ENCODE assay signal across 1 cellular context in the genomic region with DNA sequence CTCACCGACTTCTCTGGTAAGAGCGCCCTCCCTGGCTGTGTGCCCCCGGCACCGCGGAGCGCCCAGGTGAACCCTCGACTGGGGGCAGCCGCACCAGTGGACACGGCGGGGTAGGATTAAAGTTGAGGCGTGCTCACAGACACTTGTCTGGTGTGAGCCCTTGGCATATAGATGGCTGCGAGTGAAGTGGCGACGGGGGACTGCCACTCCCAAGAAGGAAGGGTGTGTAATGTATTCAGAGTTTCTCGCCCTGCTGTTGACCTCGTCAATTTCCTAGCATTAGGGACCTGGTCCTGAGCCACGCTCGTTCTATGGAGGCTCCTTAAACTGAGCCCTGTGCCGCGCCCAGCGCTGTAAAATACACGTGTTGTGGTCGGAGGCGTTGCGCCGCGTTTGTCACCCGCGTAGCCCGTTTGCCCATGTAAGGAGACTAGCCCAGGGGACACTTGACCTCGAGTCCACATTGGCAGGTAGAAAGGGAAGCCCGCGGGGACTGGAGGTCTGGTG.
TF ChIP-seq lines count a peak whose summit lies in the region.

No MANE protein-coding gene starts in this region.

TF ChIP-seq in GM23338, 12 proteins besides CTCF, POLR2A, EP300 and RAD21 (continued from another document):
- TF ChIP-seq, protein P1, sequence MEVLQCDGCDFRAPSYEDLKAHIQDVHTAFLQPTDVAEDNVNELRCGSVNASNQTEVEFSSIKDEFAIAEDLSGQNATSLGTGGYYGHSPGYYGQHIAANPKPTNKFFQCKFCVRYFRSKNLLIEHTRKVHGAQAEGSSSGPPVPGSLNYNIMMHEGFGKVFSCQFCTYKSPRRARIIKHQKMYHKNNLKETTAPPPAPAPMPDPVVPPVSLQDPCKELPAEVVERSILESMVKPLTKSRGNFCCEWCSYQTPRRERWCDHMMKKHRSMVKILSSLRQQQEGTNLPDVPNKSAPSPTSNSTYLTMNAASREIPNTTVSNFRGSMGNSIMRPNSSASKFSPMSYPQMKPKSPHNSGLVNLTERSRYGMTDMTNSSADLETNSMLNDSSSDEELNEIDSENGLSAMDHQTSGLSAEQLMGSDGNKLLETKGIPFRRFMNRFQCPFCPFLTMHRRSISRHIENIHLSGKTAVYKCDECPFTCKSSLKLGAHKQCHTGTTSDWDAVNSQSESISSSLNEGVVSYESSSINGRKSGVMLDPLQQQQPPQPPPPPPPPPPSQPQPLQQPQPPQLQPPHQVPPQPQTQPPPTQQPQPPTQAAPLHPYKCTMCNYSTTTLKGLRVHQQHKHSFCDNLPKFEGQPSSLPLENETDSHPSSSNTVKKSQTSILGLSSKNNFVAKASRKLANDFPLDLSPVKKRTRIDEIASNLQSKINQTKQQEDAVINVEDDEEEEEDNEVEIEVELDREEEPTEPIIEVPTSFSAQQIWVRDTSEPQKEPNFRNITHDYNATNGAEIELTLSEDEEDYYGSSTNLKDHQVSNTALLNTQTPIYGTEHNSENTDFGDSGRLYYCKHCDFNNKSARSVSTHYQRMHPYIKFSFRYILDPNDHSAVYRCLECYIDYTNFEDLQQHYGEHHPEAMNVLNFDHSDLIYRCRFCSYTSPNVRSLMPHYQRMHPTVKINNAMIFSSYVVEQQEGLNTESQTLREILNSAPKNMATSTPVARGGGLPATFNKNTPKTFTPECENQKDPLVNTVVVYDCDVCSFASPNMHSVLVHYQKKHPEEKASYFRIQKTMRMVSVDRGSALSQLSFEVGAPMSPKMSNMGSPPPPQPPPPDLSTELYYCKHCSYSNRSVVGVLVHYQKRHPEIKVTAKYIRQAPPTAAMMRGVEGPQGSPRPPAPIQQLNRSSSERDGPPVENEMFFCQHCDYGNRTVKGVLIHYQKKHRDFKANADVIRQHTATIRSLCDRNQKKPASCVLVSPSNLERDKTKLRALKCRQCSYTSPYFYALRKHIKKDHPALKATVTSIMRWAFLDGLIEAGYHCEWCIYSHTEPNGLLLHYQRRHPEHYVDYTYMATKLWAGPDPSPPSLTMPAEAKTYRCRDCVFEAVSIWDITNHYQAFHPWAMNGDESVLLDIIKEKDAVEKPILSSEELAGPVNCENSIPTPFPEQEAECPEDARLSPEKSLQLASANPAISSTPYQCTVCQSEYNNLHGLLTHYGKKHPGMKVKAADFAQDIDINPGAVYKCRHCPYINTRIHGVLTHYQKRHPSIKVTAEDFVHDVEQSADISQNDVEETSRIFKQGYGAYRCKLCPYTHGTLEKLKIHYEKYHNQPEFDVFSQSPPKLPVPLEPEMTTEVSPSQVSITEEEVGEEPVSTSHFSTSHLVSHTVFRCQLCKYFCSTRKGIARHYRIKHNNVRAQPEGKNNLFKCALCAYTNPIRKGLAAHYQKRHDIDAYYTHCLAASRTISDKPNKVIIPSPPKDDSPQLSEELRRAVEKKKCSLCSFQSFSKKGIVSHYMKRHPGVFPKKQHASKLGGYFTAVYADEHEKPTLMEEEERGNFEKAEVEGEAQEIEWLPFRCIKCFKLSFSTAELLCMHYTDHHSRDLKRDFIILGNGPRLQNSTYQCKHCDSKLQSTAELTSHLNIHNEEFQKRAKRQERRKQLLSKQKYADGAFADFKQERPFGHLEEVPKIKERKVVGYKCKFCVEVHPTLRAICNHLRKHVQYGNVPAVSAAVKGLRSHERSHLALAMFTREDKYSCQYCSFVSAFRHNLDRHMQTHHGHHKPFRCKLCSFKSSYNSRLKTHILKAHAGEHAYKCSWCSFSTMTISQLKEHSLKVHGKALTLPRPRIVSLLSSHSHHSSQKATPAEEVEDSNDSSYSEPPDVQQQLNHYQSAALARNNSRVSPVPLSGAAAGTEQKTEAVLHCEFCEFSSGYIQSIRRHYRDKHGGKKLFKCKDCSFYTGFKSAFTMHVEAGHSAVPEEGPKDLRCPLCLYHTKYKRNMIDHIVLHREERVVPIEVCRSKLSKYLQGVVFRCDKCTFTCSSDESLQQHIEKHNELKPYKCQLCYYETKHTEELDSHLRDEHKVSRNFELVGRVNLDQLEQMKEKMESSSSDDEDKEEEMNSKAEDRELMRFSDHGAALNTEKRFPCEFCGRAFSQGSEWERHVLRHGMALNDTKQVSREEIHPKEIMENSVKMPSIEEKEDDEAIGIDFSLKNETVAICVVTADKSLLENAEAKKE (CRISPR knock-in tag; IDR thresholded peaks at IDR 0.05): no peak
- TF ChIP-seq JUNB (IDR thresholded peaks at IDR 0.05; ENCODE audit: unreplicated experiment): no peak
